In the genomic region with DNA sequence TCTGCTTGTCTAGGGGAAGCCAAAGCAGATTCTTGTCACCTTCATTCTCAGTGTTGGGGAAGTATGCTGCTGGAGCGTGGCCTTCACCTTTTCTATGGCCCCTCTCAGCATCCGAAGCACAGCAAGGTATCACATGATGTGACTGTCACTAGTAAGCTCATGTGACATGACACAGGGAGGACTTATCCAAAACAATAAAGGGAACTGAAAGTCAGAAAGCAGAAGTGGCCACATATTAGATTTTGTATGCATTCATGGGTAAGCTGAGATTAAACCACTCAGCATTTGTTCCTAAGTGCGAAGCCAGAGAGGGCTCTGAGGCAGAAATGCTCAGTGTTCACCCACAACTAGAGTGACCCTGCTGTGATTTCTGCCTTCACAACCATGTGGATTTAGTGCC, we compare ENCODE assay signal across 9 cellular contexts.
DNase-seq lines count a peak whose midpoint lies in the region; ATAC-seq and TF ChIP-seq lines count a peak whose summit lies in the region.
"Had no signal": no experiment of that assay in that cellular context is flagged by ENCODE, and none has a peak within 500 bp of the region (broad histone marks: within the 10 kb centered on the region; RNA-seq: fewer than 3 reads in every experiment).

No MANE protein-coding gene starts in this region.

- DNase-seq in HL-60 (ENCODE audit: low read depth in 1 of 2, low spot score in 1 of 2) (peak; percentile 10 to 39), SW 1271 (lab: John Stamatoyannopoulos, UW) (no peak), NCI-H510A (lab: John Stamatoyannopoulos, UW) (no peak), NCI-H82 (lab: John Stamatoyannopoulos, UW) (no peak)
- no peak for DNase-seq in naive thymus-derived CD4-positive, alpha-beta T cell
- DNase-seq: NCI-H1105 treated with DMSO at 0.1 percent for 48 hours had no signal

- CTCF ChIA-PET in naive thymus-derived CD4-positive, alpha-beta T cell (lab: Charles Lee) = no interaction called here

- intact Hi-C loops in naive thymus-derived CD4-positive, alpha-beta T cell (cut with micrococcal nuclease) = no loop called here

- H3K27ac ChIP-seq in HL-60 (replicated peaks) = no peak overlapping the region
- H3K27ac ChIP-seq in naive thymus-derived CD4-positive, alpha-beta T cell (ENCODE audit: low read depth, low read length) = no peak overlapping the region
- H3K27ac ChIP-seq: breast epithelium had no signal

- ATAC-seq in GM18909 (IDR thresholded peaks at IDR 0.05; ENCODE audit: poor library complexity, unreplicated experiment) (peak; percentile 99), HG02623 (IDR thresholded peaks at IDR 0.05; ENCODE audit: unreplicated experiment) (peak; percentile 98)
- peak; percentile 69 for ATAC-seq in naive thymus-derived CD4-positive, alpha-beta T cell

- peaks cover 3% of the 10 kb centered on the region for H3K27me3 ChIP-seq in HL-60 (ENCODE audit: insufficient read depth, poor library complexity, severe bottlenecking)
- no peaks in the 10 kb centered on the region for H3K27me3 ChIP-seq in naive thymus-derived CD4-positive, alpha-beta T cell (ENCODE audit: control insufficient read depth in 2 of 2, insufficient read depth in 2 of 2, low read length in 2 of 2)
- H3K27me3 ChIP-seq: breast epithelium had no signal

- H3K9me3 ChIP-seq in naive thymus-derived CD4-positive, alpha-beta T cell (ENCODE audit: control insufficient read depth in 2 of 3, low read length in 3 of 3) = no peaks in the 10 kb centered on the region
- H3K9me3 ChIP-seq: breast epithelium had no signal

- H3K9me3 Mint-ChIP-seq in naive thymus-derived CD4-positive, alpha-beta T cell = peaks cover 0 to 13% (median 3%) of the 10 kb centered on the region in 11 donors

- TF ChIP-seq CTCF in HL-60 (IDR thresholded peaks at IDR 0.05; ENCODE audit: insufficient read depth, low read length) = no peak

- H3K36me3 Mint-ChIP-seq in naive thymus-derived CD4-positive, alpha-beta T cell = peaks cover 0 to 6% (median 0%) of the 10 kb centered on the region in 5 donors

- no peak overlapping the region for H3K4me3 ChIP-seq in HL-60 (replicated peaks; ENCODE audit: insufficient read depth, low read length)
- no peak overlapping the region for H3K4me3 ChIP-seq in naive thymus-derived CD4-positive, alpha-beta T cell (ENCODE audit: low read length)
- H3K4me3 ChIP-seq: breast epithelium had no signal

- H3K27ac Mint-ChIP-seq in naive thymus-derived CD4-positive, alpha-beta T cell = no peak overlapping the region

- H3K4me1 Mint-ChIP-seq in naive thymus-derived CD4-positive, alpha-beta T cell = no peaks in the 10 kb centered on the region

- H3K4me3 Mint-ChIP-seq in naive thymus-derived CD4-positive, alpha-beta T cell = no peak overlapping the region

- no peaks in the 10 kb centered on the region for H3K4me1 ChIP-seq in naive thymus-derived CD4-positive, alpha-beta T cell (ENCODE audit: control insufficient read depth in 2 of 2, insufficient read depth in 2 of 2, low read length in 2 of 2)

- POLR2A ChIA-PET in naive thymus-derived CD4-positive, alpha-beta T cell (lab: Charles Lee) = no interaction called here

- H3K27me3 Mint-ChIP-seq in naive thymus-derived CD4-positive, alpha-beta T cell = peaks cover 0 to 38% (median 24%) of the 10 kb centered on the region in 5 donors

- H3K36me3 ChIP-seq in naive thymus-derived CD4-positive, alpha-beta T cell (ENCODE audit: control insufficient read depth in 2 of 3, insufficient read depth in 3 of 3, low read length in 3 of 3) = no peaks in the 10 kb centered on the region
- H3K36me3 ChIP-seq: breast epithelium had no signal

Comparison
In these comparisons a context has a peak if more than half of its experiments do, and no peak if none do; other contexts are left out.
1. DNase-seq: peak in HL-60 (2 of 2); none in naive thymus-derived CD4-positive, alpha-beta T cell (0 of 9), SW 1271 (0 of 2), NCI-H510A (single experiment) and NCI-H82 (single experiment).
2. Peak in every context shown above with its lines, with median percentiles within 50 percentile points of each other: ATAC-seq.